In the genomic region with DNA sequence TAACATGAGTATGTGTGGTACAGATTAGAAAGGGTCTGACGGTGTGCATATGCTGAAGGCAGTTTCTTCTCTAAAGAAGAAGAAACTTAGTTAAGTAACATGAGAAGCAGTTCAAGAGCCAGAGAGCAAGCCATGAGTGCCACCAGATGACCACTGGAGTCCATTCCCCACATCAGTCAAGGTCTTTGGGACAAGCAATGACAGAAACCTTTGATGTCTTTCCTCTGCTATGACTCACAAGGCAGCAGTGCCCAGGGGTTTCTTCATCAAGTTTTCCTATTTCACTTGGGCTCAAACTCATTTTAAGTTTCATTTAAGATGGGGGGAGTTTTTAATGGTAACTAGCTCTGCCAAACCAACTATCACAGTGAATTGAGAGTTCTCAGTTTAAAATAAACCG, we compare ENCODE assay signal across 26 cellular contexts.
"Had no signal": no experiment of that assay in that cellular context is flagged by ENCODE, and none has a peak within 500 bp of the region (broad histone marks: within the 10 kb centered on the region; RNA-seq: fewer than 3 reads in every experiment).

No MANE protein-coding gene starts in this region.

- ATAC-seq: activated CD8-positive, alpha-beta T cell treated with anti-CD3 and anti-CD28 coated beads, Interleukin-2, amount 10 ng/mL, durations not matched to agents 7 days and 5 days; activated naive CD4-positive, alpha-beta T cell treated with anti-CD3 and anti-CD28 coated beads, Interleukin-2, amount 50 U/mL, for 72 hours; activated naive CD8-positive, alpha-beta T cell treated with anti-CD3 and anti-CD28 coated beads, Interleukin-2, amount 50 U/mL, for 24 hours; SK-N-SH treated with all-trans-retinoic acid at 6 μM for 48 hours; WTC11 had no signal

- H3K4me3 ChIP-seq: ascending aorta, Peyer's patch, SJSA1 had no signal

- DNase-seq: activated CD4-positive, alpha-beta T cell treated with anti-CD3 and anti-CD28 coated beads for 48 hours; activated CD4-positive, alpha-beta T cell treated with anti-CD3 and anti-CD28 coated beads, Interleukin-2, amount 50 U/mL, for 4 hours; activated CD4-positive, CD25-positive, alpha-beta regulatory T cell treated with anti-CD3 and anti-CD28 coated beads, Interleukin-2, amount 50 U/mL, for 72 hours; activated CD8-positive, alpha-beta memory T cell treated with anti-CD3 and anti-CD28 coated beads, Interleukin-2, amount 50 U/mL, for 48 hours; activated CD8-positive, alpha-beta T cell treated with anti-CD3 and anti-CD28 coated beads, Interleukin-2, amount 10 ng/mL, durations not matched to agents 7 days and 5 days; activated effector memory CD4-positive, alpha-beta T cell treated with Interleukin-2 at 50 U/mL for 16 hours; activated naive CD4-positive, alpha-beta T cell treated with Interleukin-2 at 50 U/mL for 16 hours; activated naive CD8-positive, alpha-beta T cell treated with anti-CD3 and anti-CD28 coated beads, Interleukin-2, amount 50 U/mL, for 24 hours; activated T-cell treated with anti-CD3 and anti-CD28 coated beads, Interleukin-2, amount 50 U/mL, for 1 hour; amniotic stem cell; caudate nucleus; NCI-H1105 treated with DMSO at 0.1 percent for 48 hours; NCI-H1436 treated with DMSO at 0.1 percent for 48 hours; NCI-H187; NCI-H2081; NCI-H510A treated with DMSO at 0.1 percent for 48 hours; NCI-H69; NK-92 treated with Interleukin-12 subunit alpha and Interleukin-12 subunit beta, amount 100 ng/mL, for 24 hours; Peyer's patch; SHP77; SW 1271 had no signal

- H3K9me3 ChIP-seq: ascending aorta, Peyer's patch, SJSA1 had no signal

- H3K27ac ChIP-seq: ascending aorta, Peyer's patch, SJSA1 had no signal

- H3K4me1 ChIP-seq: ascending aorta, Peyer's patch, SJSA1 had no signal

- H3K27me3 ChIP-seq: ascending aorta, Peyer's patch, SJSA1 had no signal

- H3K36me3 ChIP-seq: ascending aorta, Peyer's patch, SJSA1 had no signal
